In genomic region chr17:44436336-44436735, GRCh38 we compare ENCODE assay signal across 1 cellular context.
TF ChIP-seq lines count a peak whose summit lies in the region.

No MANE protein-coding gene starts in this region.

TF ChIP-seq in WTC11, 78 proteins besides CTCF, POLR2A, EP300 and RAD21 (continued from another document):
- TF ChIP-seq MLX (CRISPR knock-in tag; IDR thresholded peaks at IDR 0.05) = no peak
- TF ChIP-seq ZNF219 (CRISPR knock-in tag; IDR thresholded peaks at IDR 0.05; ENCODE audit: borderline replicate concordance) = no peak
- TF ChIP-seq MYBL2 (CRISPR knock-in tag; IDR thresholded peaks at IDR 0.05) = no peak
- TF ChIP-seq, protein P1, sequence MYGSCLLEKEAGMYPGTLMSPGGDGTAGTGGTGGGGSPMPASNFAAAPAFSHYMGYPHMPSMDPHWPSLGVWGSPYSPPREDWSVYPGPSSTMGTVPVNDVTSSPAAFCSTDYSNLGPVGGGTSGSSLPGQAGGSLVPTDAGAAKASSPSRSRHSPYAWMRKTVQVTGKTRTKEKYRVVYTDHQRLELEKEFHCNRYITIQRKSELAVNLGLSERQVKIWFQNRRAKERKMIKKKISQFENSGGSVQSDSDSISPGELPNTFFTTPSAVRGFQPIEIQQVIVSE (CRISPR knock-in tag; IDR thresholded peaks at IDR 0.05; ENCODE audit: borderline replicate concordance) = no peak
- TF ChIP-seq, protein P2, sequence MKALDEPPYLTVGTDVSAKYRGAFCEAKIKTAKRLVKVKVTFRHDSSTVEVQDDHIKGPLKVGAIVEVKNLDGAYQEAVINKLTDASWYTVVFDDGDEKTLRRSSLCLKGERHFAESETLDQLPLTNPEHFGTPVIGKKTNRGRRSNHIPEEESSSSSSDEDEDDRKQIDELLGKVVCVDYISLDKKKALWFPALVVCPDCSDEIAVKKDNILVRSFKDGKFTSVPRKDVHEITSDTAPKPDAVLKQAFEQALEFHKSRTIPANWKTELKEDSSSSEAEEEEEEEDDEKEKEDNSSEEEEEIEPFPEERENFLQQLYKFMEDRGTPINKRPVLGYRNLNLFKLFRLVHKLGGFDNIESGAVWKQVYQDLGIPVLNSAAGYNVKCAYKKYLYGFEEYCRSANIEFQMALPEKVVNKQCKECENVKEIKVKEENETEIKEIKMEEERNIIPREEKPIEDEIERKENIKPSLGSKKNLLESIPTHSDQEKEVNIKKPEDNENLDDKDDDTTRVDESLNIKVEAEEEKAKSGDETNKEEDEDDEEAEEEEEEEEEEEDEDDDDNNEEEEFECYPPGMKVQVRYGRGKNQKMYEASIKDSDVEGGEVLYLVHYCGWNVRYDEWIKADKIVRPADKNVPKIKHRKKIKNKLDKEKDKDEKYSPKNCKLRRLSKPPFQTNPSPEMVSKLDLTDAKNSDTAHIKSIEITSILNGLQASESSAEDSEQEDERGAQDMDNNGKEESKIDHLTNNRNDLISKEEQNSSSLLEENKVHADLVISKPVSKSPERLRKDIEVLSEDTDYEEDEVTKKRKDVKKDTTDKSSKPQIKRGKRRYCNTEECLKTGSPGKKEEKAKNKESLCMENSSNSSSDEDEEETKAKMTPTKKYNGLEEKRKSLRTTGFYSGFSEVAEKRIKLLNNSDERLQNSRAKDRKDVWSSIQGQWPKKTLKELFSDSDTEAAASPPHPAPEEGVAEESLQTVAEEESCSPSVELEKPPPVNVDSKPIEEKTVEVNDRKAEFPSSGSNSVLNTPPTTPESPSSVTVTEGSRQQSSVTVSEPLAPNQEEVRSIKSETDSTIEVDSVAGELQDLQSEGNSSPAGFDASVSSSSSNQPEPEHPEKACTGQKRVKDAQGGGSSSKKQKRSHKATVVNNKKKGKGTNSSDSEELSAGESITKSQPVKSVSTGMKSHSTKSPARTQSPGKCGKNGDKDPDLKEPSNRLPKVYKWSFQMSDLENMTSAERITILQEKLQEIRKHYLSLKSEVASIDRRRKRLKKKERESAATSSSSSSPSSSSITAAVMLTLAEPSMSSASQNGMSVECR (CRISPR knock-in tag; IDR thresholded peaks at IDR 0.05; ENCODE audit: borderline replicate concordance) = no peak
- TF ChIP-seq NR2C2 (CRISPR knock-in tag; IDR thresholded peaks at IDR 0.05) = no peak
